In the genomic region with DNA sequence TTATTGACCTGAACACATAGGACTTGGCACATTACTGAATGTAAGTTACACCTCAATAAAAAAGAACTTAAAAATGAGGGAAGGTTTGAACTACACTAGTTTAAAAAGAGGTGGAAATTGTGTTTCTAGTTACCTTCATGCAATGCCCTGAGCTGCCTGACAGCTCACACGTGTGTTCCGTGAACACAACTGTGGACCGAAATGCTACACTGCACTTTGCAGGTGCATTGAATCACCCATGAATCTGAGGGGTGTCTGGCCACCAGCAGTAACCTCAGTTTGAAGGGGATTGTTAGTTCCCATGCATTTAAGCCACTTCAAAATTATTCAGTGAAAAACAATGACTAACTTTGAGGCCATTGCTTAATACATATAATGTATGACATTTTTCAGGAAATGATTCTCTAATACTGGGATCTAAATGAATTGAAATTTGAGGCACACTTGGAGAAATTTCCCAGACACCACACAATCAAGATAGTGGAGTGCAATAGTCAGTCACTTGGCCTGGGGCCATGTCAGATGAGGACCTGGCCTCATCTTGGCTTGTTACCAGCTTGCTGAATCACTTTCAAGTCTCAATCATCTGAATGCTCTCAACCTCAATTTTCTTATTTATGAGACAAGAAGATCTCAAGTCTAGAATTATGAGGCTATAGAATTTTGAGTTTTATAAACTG, we compare ENCODE assay signal across 9 cellular contexts. TPM values are rescaled to one million over a fixed set of nuclear protein-coding genes. Genes with fewer than 3 reads are reported as not detected.
A peak's percentile ranks its signal among the peaks of the same experiment; 100 is the strongest.
DNase-seq lines count a peak whose midpoint lies in the region; ATAC-seq and TF ChIP-seq lines count a peak whose summit lies in the region.
"Had no signal": no experiment of that assay in that cellular context is flagged by ENCODE, and none has a peak within 500 bp of the region (broad histone marks: within the 10 kb centered on the region; RNA-seq: fewer than 3 reads in every experiment).

No MANE protein-coding gene starts in this region.

- peaks cover 16% of the 10 kb centered on the region for H3K4me1 ChIP-seq in A673 (ENCODE audit: insufficient read depth, low read length, poor library complexity, severe bottlenecking)
- H3K4me1 ChIP-seq in HEK293 (ENCODE audit: control insufficient read depth, insufficient read depth, low read length), result peaks cover 15% of the 10 kb centered on the region

- CTCF ChIA-PET in A673 (lab: Charles Lee) (interaction anchor here (0.7 kb wide), 1 partner anchor 17 kb away, joined by 8 read pairs; no protein-coding TSS in a partner anchor), HEK293 (lab: Yijun Ruan, JAX) (no interaction called here)

- intact Hi-C loops in A673 (cut with micrococcal nuclease; ENCODE audit: unreplicated experiment), result no loop called here

- TF ChIP-seq CTCF in A673 (conservative IDR thresholded peaks at IDR 0.05; ENCODE audit: low read depth, low read length), result no peak
- TF ChIP-seq CTCF in HEK293 (tag by site-specific recombination; IDR thresholded peaks at IDR 0.05), result no peak
- no peak for TF ChIP-seq CTCF in fibroblast of pulmonary artery (IDR thresholded peaks at IDR 0.05; ENCODE audit: low read length, missing control alignments)

- POLR2A ChIA-PET in A673 (lab: Charles Lee; ENCODE audit: low non-redundant PET), result no interaction called here
- POLR2A ChIA-PET in HEK293 (lab: Yijun Ruan, JAX), result interaction anchor here (0.8 to 1.4 kb wide), 2 partner anchors 15 to 24 kb away, joined by 3 to 4 read pairs; no protein-coding TSS in a partner anchor

- H3K27me3 ChIP-seq in A673 (replicated peaks; ENCODE audit: insufficient read depth, low read depth, low read length, poor library complexity), result no peaks in the 10 kb centered on the region

- peak; percentile 80 for DNase-seq in A673 (ENCODE audit: low spot score)
- DNase-seq in RPMI8226, result peak; percentile 73
- DNase-seq in fibroblast of pulmonary artery (ENCODE audit: low read depth), result peak; percentile 99
- DNase-seq in NCI-H1436 treated with DMSO at 0.1 percent for 48 hours (lab: John Stamatoyannopoulos, UW), result no peak
- DNase-seq: naive thymus-derived CD4-positive, alpha-beta T cell had no signal

- H3K4me3 ChIP-seq in A673 (ENCODE audit: low read depth, low read length, poor library complexity, severe bottlenecking) (no peak overlapping the region), HEK293 (ENCODE audit: low read depth, low read length) (no peak overlapping the region), fibroblast of pulmonary artery (replicated peaks; ENCODE audit: low read depth, low read length) (no peak overlapping the region)

- H3K27ac ChIP-seq in A673 (ENCODE audit: low read depth, low read length, poor library complexity, severe bottlenecking) (no peak overlapping the region), HEK293 (ENCODE audit: extremely low read depth, low read depth, low read length) (no peak overlapping the region; the same call in 1 of the 2 replicates)

- BruUV-seq in A673 (replicated peaks; lab: Mats Ljungman, UMichigan), result no TSS peak

- no peak for ATAC-seq in GM18858 (IDR thresholded peaks at IDR 0.05; ENCODE audit: unreplicated experiment)
- no peak for ATAC-seq in HG02884 (IDR thresholded peaks at IDR 0.05; ENCODE audit: unreplicated experiment)
- ATAC-seq in GM19463 (IDR thresholded peaks at IDR 0.05; ENCODE audit: unreplicated experiment), result no peak
- ATAC-seq: naive thymus-derived CD4-positive, alpha-beta T cell had no signal

- H3K9me3 ChIP-seq in A673 (ENCODE audit: low read depth, low read length, poor library complexity, severe bottlenecking) (peaks cover 3% of the 10 kb centered on the region), HEK293 (ENCODE audit: control insufficient read depth, insufficient read depth, low read depth, low read length) (no peaks in the 10 kb centered on the region)

- H3K36me3 ChIP-seq in A673 (ENCODE audit: insufficient read depth, low read length, poor library complexity, severe bottlenecking) (no peaks in the 10 kb centered on the region), HEK293 (ENCODE audit: control insufficient read depth in 2 of 2, insufficient read depth in 1 of 2, low read length in 2 of 2) (no peaks in the 10 kb centered on the region)

TF ChIP-seq in HEK293, 187 proteins besides CTCF, POLR2A, EP300 and RAD21:
- TF ChIP-seq RBAK (tag by site-specific recombination; IDR thresholded peaks at IDR 0.05) (peak; percentile 71; the same call in 1 of the 2 replicates), ZNF223 (tag by site-specific recombination; IDR thresholded peaks at IDR 0.05) (no peak)
- TF ChIP-seq, protein P1, sequence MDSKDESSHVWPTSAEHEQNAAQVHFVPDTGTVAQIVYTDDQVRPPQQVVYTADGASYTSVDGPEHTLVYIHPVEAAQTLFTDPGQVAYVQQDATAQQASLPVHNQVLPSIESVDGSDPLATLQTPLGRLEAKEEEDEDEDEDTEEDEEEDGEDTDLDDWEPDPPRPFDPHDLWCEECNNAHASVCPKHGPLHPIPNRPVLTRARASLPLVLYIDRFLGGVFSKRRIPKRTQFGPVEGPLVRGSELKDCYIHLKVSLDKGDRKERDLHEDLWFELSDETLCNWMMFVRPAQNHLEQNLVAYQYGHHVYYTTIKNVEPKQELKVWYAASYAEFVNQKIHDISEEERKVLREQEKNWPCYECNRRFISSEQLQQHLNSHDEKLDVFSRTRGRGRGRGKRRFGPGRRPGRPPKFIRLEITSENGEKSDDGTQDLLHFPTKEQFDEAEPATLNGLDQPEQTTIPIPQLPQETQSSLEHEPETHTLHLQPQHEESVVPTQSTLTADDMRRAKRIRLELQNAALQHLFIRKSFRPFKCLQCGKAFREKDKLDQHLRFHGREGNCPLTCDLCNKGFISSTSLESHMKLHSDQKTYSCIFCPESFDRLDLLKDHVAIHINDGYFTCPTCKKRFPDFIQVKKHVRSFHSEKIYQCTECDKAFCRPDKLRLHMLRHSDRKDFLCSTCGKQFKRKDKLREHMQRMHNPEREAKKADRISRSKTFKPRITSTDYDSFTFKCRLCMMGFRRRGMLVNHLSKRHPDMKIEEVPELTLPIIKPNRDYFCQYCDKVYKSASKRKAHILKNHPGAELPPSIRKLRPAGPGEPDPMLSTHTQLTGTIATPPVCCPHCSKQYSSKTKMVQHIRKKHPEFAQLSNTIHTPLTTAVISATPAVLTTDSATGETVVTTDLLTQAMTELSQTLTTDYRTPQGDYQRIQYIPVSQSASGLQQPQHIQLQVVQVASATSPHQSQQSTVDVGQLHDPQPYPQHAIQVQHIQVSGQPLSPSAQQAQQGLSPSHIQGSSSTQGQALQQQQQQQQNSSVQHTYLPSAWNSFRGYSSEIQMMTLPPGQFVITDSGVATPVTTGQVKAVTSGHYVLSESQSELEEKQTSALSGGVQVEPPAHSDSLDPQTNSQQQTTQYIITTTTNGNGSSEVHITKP (tag by site-specific recombination; IDR thresholded peaks at IDR 0.05), result peak; percentile 45; the same call in 1 of the 2 replicates
- TF ChIP-seq, protein P2, sequence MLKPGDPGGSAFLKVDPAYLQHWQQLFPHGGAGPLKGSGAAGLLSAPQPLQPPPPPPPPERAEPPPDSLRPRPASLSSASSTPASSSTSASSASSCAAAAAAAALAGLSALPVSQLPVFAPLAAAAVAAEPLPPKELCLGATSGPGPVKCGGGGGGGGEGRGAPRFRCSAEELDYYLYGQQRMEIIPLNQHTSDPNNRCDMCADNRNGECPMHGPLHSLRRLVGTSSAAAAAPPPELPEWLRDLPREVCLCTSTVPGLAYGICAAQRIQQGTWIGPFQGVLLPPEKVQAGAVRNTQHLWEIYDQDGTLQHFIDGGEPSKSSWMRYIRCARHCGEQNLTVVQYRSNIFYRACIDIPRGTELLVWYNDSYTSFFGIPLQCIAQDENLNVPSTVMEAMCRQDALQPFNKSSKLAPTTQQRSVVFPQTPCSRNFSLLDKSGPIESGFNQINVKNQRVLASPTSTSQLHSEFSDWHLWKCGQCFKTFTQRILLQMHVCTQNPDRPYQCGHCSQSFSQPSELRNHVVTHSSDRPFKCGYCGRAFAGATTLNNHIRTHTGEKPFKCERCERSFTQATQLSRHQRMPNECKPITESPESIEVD (tag by site-specific recombination; IDR thresholded peaks at IDR 0.05), result 0 out of 2 replicates have a peak, but pooled peaks have one; percentile 27
- TF ChIP-seq, protein P3, sequence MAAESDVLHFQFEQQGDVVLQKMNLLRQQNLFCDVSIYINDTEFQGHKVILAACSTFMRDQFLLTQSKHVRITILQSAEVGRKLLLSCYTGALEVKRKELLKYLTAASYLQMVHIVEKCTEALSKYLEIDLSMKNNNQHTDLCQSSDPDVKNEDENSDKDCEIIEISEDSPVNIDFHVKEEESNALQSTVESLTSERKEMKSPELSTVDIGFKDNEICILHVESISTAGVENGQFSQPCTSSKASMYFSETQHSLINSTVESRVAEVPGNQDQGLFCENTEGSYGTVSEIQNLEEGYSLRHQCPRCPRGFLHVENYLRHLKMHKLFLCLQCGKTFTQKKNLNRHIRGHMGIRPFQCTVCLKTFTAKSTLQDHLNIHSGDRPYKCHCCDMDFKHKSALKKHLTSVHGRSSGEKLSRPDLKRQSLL (tag by site-specific recombination; IDR thresholded peaks at IDR 0.05), result peak; percentile 83

RNA-seq across cellular contexts. Expression of a gene that starts 59.3 kb away (rescaled TPM):
- total RNA-seq in A673 (2021), result 303 and 389 TPM in 2 replicates
